ENCODE assay signal across 8 cellular contexts in genomic region chr12:26630546-26631027, GRCh38.
DNase-seq lines count a peak whose midpoint lies in the region; ATAC-seq, FAIRE-seq and TF ChIP-seq lines count a peak whose summit lies in the region.

No MANE protein-coding gene starts in this region.

- peaks cover 29% of the 10 kb centered on the region for H3K4me1 ChIP-seq in ACC112 (ENCODE audit: control insufficient read depth, insufficient read depth, low read length, unreplicated experiment)
- H3K4me1 ChIP-seq in endothelial cell of umbilical vein (ENCODE audit: control insufficient read depth, extremely low read depth, insufficient read depth, low read length), result peaks cover 32% of the 10 kb centered on the region

- H3K4me3 ChIP-seq in ACC112 (ENCODE audit: low read depth, low read length) (peak overlapping the region; percentile 59), endothelial cell of umbilical vein (replicated peaks in 1 of 3; ENCODE audit: insufficient read depth in 1 of 3, low read depth in 1 of 3, low read length in 3 of 3) (peak overlapping the region in 1 of 3 experiments; percentile 31)

- H3K9ac ChIP-seq in endothelial cell of umbilical vein (replicated peaks; ENCODE audit: extremely low read depth, insufficient read depth, low read length), result peak overlapping the region; percentile 65

- H2AFZ ChIP-seq in ACC112 (ENCODE audit: low read length, unreplicated experiment) (peak overlapping the region; percentile 79), endothelial cell of umbilical vein (ENCODE audit: low read depth, low read length) (no peak overlapping the region)

- peak; percentile 14 for TF ChIP-seq POLR2A in endothelial cell of umbilical vein (IDR thresholded peaks at IDR 0.05; ENCODE audit: low read depth, low read length)

- CTCF ChIA-PET in endothelial cell of umbilical vein (lab: Charles Lee), result interaction anchor here (0.8 to 8.3 kb wide), 27 partner anchors 9 to 574 kb away, joined by 3 to 112 read pairs (median 5); partner anchors contain the start of genes BHLHE41 and ITPR2

- no peak for TF ChIP-seq CTCF in endothelial cell of umbilical vein (IDR thresholded peaks at IDR 0.05; ENCODE audit: extremely low read depth in 1 of 2, insufficient read depth in 1 of 2, low read depth in 1 of 2, low read length in 2 of 2)
- no peak for TF ChIP-seq CTCF in neural crest cell (conservative IDR thresholded peaks at IDR 0.05)
- no peak for TF ChIP-seq CTCF in CD14-positive monocyte (IDR thresholded peaks at IDR 0.05)

- H3K27ac ChIP-seq in ACC112 (ENCODE audit: low read depth, low read length) (peak overlapping the region; percentile 36), endothelial cell of umbilical vein (ENCODE audit: insufficient read depth, low read depth, low read length) (peak overlapping the region; percentile 78)

- POLR2A ChIA-PET in endothelial cell of umbilical vein (lab: Charles Lee), result interaction anchor here (1.2 kb wide), 1 partner anchor 71 kb away, joined by 3 read pairs; no protein-coding TSS in a partner anchor

- no TSS peak for BruUV-seq in endothelial cell of umbilical vein (replicated peaks; lab: Mats Ljungman, UMichigan)

- no peaks in the 10 kb centered on the region for H3K9me3 ChIP-seq in endothelial cell of umbilical vein (replicated peaks; ENCODE audit: control insufficient read depth, insufficient read depth, low read length)

- peaks cover 9% of the 10 kb centered on the region for H3K4me1 Mint-ChIP-seq in neural crest cell
- H3K4me1 Mint-ChIP-seq in CD14-positive monocyte, result no peaks in the 10 kb centered on the region

- dilution Hi-C loops in endothelial cell of umbilical vein (cut with MboI; ENCODE audit: extremely low pct_ligation_motif_present, low sequenced_read_pairs), result no loop called here

- no peaks in the 10 kb centered on the region for H3K27me3 Mint-ChIP-seq in neural crest cell (ENCODE audit: low read depth)
- H3K27me3 Mint-ChIP-seq in CD14-positive monocyte (ENCODE audit: low read depth in 3 of 3), result peaks cover 0 to 2% (median 1%) of the 10 kb centered on the region in 3 donors

- intact Hi-C loops in endothelial cell of umbilical vein (cut with micrococcal nuclease) (loop anchor here (1.0 to 10.0 kb wide), 4 partner anchors 21 to 214 kb away; no protein-coding TSS in a partner anchor), CD14-positive monocyte (cut with micrococcal nuclease) (no loop called here)

- no peaks in the 10 kb centered on the region for H3K79me2 ChIP-seq in ACC112 (ENCODE audit: control insufficient read depth, insufficient read depth, low read length, unreplicated experiment)
- H3K79me2 ChIP-seq in endothelial cell of umbilical vein (ENCODE audit: control insufficient read depth, insufficient read depth, low read length), result peaks cover 2% of the 10 kb centered on the region

- ATAC-seq in esophagus mucosa, result no peak

- DNase-seq in LHCN-M2 (ENCODE audit: low read depth) (peak; percentile 69), endothelial cell of umbilical vein (ENCODE audit: low read depth, low spot score) (peak; percentile 90), neural crest cell (ENCODE audit: low read depth, low spot score) (no peak), T-helper 2 cell (no peak), CD14-positive monocyte (ENCODE audit: low spot score) (no peak)
- no peak for DNase-seq in stimulated activated CD8-positive, alpha-beta memory T cell treated with anti-CD3 and anti-CD28 coated beads, Interleukin-4, amount 100 ng/mL, for 48 hours

- H3K27me3 ChIP-seq in ACC112 (ENCODE audit: insufficient read depth, low read length) (no peaks in the 10 kb centered on the region), endothelial cell of umbilical vein (ENCODE audit: control insufficient read depth in 2 of 2, insufficient read depth in 2 of 2, low read length in 2 of 2) (no peaks in the 10 kb centered on the region)

- H3K4me3 Mint-ChIP-seq in neural crest cell, result no peak overlapping the region
- no peak overlapping the region for H3K4me3 Mint-ChIP-seq in CD14-positive monocyte

- FAIRE-seq in endothelial cell of umbilical vein (lab: Jason Lieb, UNC), result peak; percentile 73

- peak overlapping the region; percentile 66 for H3K4me2 ChIP-seq in endothelial cell of umbilical vein (ENCODE audit: insufficient read depth, low read length)

- H3K9me3 Mint-ChIP-seq in neural crest cell (no peaks in the 10 kb centered on the region), CD14-positive monocyte (no peaks in the 10 kb centered on the region)

- H3K9me1 ChIP-seq in endothelial cell of umbilical vein (replicated peaks; ENCODE audit: control insufficient read depth, extremely low read depth, insufficient read depth, low read length), result no peaks in the 10 kb centered on the region

- no peaks in the 10 kb centered on the region for H3K36me3 Mint-ChIP-seq in neural crest cell (ENCODE audit: low read depth)
- peaks cover 43 to 50% of the 10 kb centered on the region in 2 donors for H3K36me3 Mint-ChIP-seq in CD14-positive monocyte

- H4K20me1 ChIP-seq in endothelial cell of umbilical vein (replicated peaks; ENCODE audit: control insufficient read depth, extremely low read depth, insufficient read depth, low read length), result no peaks in the 10 kb centered on the region

- no peaks in the 10 kb centered on the region for H3K36me3 ChIP-seq in ACC112 (ENCODE audit: insufficient read depth, low read length)
- H3K36me3 ChIP-seq in endothelial cell of umbilical vein (ENCODE audit: control insufficient read depth in 2 of 2, extremely low read depth in 1 of 2, insufficient read depth in 2 of 2, low read length in 2 of 2), result peaks cover 5 to 7% of the 10 kb centered on the region in 2 experiments

- peak overlapping the region; percentile 73 for H3K27ac Mint-ChIP-seq in neural crest cell (ENCODE audit: unreplicated experiment)
- no peak overlapping the region for H3K27ac Mint-ChIP-seq in CD14-positive monocyte

TF ChIP-seq in endothelial cell of umbilical vein, 7 proteins besides CTCF, POLR2A, EP300 and RAD21:
- TF ChIP-seq FOS (IDR thresholded peaks at IDR 0.05; ENCODE audit: borderline replicate concordance, insufficient read depth, low read length) (peak; percentile 67), POLR2AphosphoS5 (IDR thresholded peaks at IDR 0.05; ENCODE audit: insufficient read depth, low read depth, low read length) (peak; percentile 65), GATA2 (IDR thresholded peaks at IDR 0.05; ENCODE audit: insufficient read depth, insufficient read length, low read depth, low read length) (peak; percentile 99), EZH2 (IDR thresholded peaks at IDR 0.05; ENCODE audit: borderline replicate concordance, low read depth, low read length, severe bottlenecking) (no peak), MAX (IDR thresholded peaks at IDR 0.05; ENCODE audit: insufficient read depth, insufficient read length) (no peak), JUN (IDR thresholded peaks at IDR 0.05; ENCODE audit: borderline replicate concordance, insufficient read depth, insufficient read length, low read depth) (peak; percentile 56), MYC (IDR thresholded peaks at IDR 0.05; ENCODE audit: low read depth, low read length) (no peak)
TF ChIP-seq in endothelial cell of umbilical vein: peak in this region for 4.

Comparison
In these comparisons a context has a peak if more than half of its experiments do, and no peak if none do; other contexts are left out.
1. DNase-seq: peak in LHCN-M2 (single experiment) and endothelial cell of umbilical vein (single experiment); none in neural crest cell (single experiment), T-helper 2 cell (0 of 5), stimulated activated CD8-positive, alpha-beta memory T cell treated with anti-CD3 and anti-CD28 coated beads, Interleukin-4, amount 100 ng/mL, for 48 hours (single experiment) and CD14-positive monocyte (single experiment).